ENCODE assay signal across 1 cellular context in the genomic region with DNA sequence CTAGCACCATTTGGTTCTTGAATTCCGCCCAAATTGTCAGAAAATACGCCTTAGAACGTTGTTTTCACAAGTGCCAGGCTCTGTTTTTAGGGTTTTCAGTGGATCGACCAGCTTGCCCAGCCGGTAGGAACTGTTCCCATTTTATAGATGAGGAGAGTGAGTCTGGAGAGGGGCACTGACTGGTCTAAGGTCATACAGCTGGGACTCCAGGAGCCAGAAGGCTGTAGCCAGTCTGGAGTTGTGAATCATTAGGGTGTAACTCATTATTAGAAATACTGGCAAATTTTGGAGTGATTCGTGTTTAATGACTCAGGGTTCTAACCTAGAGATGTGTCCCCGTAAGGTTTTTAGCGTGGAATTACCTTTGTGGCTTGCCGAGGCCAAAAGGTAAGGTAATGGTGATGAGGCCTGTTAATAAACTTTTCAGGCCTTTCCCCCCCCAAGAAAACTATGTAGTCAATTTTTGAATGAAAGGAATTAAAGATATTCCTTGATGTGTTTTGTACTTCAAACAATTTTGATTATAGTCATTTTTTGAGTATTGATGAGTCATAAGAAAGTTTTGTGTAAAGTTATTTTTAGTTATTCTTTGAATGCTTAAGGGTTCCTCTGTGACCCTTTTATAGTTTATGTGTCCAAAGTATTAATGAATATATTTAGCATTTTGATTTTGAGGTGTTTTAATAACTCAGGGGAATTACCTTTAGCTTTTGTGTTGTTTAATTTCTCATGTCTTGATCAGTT.
TF ChIP-seq lines count a peak whose summit lies in the region.

No MANE protein-coding gene starts in this region.

TF ChIP-seq in GM12878, 131 proteins besides CTCF, POLR2A, EP300 and RAD21 (continued from another document and continues in another):
- TF ChIP-seq, protein P1, sequence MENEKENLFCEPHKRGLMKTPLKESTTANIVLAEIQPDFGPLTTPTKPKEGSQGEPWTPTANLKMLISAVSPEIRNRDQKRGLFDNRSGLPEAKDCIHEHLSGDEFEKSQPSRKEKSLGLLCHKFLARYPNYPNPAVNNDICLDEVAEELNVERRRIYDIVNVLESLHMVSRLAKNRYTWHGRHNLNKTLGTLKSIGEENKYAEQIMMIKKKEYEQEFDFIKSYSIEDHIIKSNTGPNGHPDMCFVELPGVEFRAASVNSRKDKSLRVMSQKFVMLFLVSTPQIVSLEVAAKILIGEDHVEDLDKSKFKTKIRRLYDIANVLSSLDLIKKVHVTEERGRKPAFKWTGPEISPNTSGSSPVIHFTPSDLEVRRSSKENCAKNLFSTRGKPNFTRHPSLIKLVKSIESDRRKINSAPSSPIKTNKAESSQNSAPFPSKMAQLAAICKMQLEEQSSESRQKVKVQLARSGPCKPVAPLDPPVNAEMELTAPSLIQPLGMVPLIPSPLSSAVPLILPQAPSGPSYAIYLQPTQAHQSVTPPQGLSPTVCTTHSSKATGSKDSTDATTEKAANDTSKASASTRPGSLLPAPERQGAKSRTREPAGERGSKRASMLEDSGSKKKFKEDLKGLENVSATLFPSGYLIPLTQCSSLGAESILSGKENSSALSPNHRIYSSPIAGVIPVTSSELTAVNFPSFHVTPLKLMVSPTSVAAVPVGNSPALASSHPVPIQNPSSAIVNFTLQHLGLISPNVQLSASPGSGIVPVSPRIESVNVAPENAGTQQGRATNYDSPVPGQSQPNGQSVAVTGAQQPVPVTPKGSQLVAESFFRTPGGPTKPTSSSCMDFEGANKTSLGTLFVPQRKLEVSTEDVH (IDR thresholded peaks at IDR 0.05; ENCODE audit: low read depth, partially characterized antibody): no peak
- TF ChIP-seq POLR2AphosphoS5 (IDR thresholded peaks at IDR 0.05; ENCODE audit: low read length) (peak; percentile 32; the same call in 1 of the 2 replicates), MXI1 (IDR thresholded peaks at IDR 0.05; ENCODE audit: low read depth, low read length) (no peak), ATF7 (IDR thresholded peaks at IDR 0.05; ENCODE audit: low read depth) (no peak), CEBPB (IDR thresholded peaks at IDR 0.05; ENCODE audit: borderline replicate concordance in 1 of 2, low read depth in 2 of 2, low read length in 2 of 2) (no peak), JUNB (IDR thresholded peaks at IDR 0.05) (peak; percentile 75), RCOR1 (conservative IDR thresholded peaks at IDR 0.05; ENCODE audit: low read depth, low read length) (no peak), FOXK2 (IDR thresholded peaks at IDR 0.05) (no peak), SREBF2 (IDR thresholded peaks at IDR 0.05; ENCODE audit: low read length) (no peak), SRF (IDR thresholded peaks at IDR 0.05; ENCODE audit: low read depth in 2 of 2, low read length in 2 of 2) (no peak), ZZZ3 (IDR thresholded peaks at IDR 0.05; ENCODE audit: control insufficient read depth, insufficient read length, low read depth) (no peak), MEF2A (IDR thresholded peaks at IDR 0.05; ENCODE audit: insufficient read depth, low read depth, low read length) (peak; percentile 50; the same call in 1 of the 2 replicates), EED (IDR thresholded peaks at IDR 0.05; ENCODE audit: low read depth) (no peak), TBL1XR1 (IDR thresholded peaks at IDR 0.05; ENCODE audit: low read depth, low read length) (no peak), BRCA1 (IDR thresholded peaks at IDR 0.05; ENCODE audit: low read depth, low read length) (no peak), POU2F2 (IDR thresholded peaks at IDR 0.05; ENCODE audit: borderline replicate concordance, low read depth, low read length) (no peak), SMARCA5 (IDR thresholded peaks at IDR 0.05) (peak; percentile 47; the same call in 1 of the 2 replicates), WRNIP1 (IDR thresholded peaks at IDR 0.05; ENCODE audit: borderline replicate concordance, low read depth, low read length) (no peak), MTA3 (IDR thresholded peaks at IDR 0.05; ENCODE audit: borderline replicate concordance, low read length) (no peak), RUNX3 (IDR thresholded peaks at IDR 0.05; ENCODE audit: low read length) (no peak), CHD4 (IDR thresholded peaks at IDR 0.05) (no peak), STAT1 (conservative IDR thresholded peaks at IDR 0.05) (no peak), HDAC6 (IDR thresholded peaks at IDR 0.05; ENCODE audit: unreplicated experiment) (peak; percentile 19), RB1 (IDR thresholded peaks at IDR 0.05; ENCODE audit: borderline replicate concordance) (0 out of 2 replicates have a peak, but pooled peaks have one; percentile 32), HDGF (IDR thresholded peaks at IDR 0.05) (no peak)
- TF ChIP-seq, protein P2, sequence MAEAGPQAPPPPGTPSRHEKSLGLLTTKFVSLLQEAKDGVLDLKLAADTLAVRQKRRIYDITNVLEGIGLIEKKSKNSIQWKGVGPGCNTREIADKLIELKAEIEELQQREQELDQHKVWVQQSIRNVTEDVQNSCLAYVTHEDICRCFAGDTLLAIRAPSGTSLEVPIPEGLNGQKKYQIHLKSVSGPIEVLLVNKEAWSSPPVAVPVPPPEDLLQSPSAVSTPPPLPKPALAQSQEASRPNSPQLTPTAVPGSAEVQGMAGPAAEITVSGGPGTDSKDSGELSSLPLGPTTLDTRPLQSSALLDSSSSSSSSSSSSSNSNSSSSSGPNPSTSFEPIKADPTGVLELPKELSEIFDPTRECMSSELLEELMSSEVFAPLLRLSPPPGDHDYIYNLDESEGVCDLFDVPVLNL (IDR thresholded peaks at IDR 0.05; ENCODE audit: low read depth, low read length): no peak
- TF ChIP-seq, protein P3, sequence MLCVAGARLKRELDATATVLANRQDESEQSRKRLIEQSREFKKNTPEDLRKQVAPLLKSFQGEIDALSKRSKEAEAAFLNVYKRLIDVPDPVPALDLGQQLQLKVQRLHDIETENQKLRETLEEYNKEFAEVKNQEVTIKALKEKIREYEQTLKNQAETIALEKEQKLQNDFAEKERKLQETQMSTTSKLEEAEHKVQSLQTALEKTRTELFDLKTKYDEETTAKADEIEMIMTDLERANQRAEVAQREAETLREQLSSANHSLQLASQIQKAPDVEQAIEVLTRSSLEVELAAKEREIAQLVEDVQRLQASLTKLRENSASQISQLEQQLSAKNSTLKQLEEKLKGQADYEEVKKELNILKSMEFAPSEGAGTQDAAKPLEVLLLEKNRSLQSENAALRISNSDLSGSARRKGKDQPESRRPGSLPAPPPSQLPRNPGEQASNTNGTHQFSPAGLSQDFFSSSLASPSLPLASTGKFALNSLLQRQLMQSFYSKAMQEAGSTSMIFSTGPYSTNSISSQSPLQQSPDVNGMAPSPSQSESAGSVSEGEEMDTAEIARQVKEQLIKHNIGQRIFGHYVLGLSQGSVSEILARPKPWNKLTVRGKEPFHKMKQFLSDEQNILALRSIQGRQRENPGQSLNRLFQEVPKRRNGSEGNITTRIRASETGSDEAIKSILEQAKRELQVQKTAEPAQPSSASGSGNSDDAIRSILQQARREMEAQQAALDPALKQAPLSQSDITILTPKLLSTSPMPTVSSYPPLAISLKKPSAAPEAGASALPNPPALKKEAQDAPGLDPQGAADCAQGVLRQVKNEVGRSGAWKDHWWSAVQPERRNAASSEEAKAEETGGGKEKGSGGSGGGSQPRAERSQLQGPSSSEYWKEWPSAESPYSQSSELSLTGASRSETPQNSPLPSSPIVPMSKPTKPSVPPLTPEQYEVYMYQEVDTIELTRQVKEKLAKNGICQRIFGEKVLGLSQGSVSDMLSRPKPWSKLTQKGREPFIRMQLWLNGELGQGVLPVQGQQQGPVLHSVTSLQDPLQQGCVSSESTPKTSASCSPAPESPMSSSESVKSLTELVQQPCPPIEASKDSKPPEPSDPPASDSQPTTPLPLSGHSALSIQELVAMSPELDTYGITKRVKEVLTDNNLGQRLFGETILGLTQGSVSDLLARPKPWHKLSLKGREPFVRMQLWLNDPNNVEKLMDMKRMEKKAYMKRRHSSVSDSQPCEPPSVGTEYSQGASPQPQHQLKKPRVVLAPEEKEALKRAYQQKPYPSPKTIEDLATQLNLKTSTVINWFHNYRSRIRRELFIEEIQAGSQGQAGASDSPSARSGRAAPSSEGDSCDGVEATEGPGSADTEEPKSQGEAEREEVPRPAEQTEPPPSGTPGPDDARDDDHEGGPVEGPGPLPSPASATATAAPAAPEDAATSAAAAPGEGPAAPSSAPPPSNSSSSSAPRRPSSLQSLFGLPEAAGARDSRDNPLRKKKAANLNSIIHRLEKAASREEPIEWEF (IDR thresholded peaks at IDR 0.05; ENCODE audit: insufficient replicate concordance, low read depth, low read length): no peak
- TF ChIP-seq, protein P4, sequence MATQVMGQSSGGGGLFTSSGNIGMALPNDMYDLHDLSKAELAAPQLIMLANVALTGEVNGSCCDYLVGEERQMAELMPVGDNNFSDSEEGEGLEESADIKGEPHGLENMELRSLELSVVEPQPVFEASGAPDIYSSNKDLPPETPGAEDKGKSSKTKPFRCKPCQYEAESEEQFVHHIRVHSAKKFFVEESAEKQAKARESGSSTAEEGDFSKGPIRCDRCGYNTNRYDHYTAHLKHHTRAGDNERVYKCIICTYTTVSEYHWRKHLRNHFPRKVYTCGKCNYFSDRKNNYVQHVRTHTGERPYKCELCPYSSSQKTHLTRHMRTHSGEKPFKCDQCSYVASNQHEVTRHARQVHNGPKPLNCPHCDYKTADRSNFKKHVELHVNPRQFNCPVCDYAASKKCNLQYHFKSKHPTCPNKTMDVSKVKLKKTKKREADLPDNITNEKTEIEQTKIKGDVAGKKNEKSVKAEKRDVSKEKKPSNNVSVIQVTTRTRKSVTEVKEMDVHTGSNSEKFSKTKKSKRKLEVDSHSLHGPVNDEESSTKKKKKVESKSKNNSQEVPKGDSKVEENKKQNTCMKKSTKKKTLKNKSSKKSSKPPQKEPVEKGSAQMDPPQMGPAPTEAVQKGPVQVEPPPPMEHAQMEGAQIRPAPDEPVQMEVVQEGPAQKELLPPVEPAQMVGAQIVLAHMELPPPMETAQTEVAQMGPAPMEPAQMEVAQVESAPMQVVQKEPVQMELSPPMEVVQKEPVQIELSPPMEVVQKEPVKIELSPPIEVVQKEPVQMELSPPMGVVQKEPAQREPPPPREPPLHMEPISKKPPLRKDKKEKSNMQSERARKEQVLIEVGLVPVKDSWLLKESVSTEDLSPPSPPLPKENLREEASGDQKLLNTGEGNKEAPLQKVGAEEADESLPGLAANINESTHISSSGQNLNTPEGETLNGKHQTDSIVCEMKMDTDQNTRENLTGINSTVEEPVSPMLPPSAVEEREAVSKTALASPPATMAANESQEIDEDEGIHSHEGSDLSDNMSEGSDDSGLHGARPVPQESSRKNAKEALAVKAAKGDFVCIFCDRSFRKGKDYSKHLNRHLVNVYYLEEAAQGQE (IDR thresholded peaks at IDR 0.05; ENCODE audit: low read depth, low read length): no peak
- TF ChIP-seq, protein P5, sequence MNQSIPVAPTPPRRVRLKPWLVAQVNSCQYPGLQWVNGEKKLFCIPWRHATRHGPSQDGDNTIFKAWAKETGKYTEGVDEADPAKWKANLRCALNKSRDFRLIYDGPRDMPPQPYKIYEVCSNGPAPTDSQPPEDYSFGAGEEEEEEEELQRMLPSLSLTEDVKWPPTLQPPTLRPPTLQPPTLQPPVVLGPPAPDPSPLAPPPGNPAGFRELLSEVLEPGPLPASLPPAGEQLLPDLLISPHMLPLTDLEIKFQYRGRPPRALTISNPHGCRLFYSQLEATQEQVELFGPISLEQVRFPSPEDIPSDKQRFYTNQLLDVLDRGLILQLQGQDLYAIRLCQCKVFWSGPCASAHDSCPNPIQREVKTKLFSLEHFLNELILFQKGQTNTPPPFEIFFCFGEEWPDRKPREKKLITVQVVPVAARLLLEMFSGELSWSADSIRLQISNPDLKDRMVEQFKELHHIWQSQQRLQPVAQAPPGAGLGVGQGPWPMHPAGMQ (IDR thresholded peaks at IDR 0.05; ENCODE audit: borderline replicate concordance): no peak
- TF ChIP-seq, protein P6, sequence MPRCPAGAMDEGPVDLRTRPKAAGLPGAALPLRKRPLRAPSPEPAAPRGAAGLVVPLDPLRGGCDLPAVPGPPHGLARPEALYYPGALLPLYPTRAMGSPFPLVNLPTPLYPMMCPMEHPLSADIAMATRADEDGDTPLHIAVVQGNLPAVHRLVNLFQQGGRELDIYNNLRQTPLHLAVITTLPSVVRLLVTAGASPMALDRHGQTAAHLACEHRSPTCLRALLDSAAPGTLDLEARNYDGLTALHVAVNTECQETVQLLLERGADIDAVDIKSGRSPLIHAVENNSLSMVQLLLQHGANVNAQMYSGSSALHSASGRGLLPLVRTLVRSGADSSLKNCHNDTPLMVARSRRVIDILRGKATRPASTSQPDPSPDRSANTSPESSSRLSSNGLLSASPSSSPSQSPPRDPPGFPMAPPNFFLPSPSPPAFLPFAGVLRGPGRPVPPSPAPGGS (IDR thresholded peaks at IDR 0.05; ENCODE audit: borderline replicate concordance, insufficient read depth, low read depth, low read length, poor library complexity, severe bottlenecking): peak; percentile 25
- TF ChIP-seq, protein P7, sequence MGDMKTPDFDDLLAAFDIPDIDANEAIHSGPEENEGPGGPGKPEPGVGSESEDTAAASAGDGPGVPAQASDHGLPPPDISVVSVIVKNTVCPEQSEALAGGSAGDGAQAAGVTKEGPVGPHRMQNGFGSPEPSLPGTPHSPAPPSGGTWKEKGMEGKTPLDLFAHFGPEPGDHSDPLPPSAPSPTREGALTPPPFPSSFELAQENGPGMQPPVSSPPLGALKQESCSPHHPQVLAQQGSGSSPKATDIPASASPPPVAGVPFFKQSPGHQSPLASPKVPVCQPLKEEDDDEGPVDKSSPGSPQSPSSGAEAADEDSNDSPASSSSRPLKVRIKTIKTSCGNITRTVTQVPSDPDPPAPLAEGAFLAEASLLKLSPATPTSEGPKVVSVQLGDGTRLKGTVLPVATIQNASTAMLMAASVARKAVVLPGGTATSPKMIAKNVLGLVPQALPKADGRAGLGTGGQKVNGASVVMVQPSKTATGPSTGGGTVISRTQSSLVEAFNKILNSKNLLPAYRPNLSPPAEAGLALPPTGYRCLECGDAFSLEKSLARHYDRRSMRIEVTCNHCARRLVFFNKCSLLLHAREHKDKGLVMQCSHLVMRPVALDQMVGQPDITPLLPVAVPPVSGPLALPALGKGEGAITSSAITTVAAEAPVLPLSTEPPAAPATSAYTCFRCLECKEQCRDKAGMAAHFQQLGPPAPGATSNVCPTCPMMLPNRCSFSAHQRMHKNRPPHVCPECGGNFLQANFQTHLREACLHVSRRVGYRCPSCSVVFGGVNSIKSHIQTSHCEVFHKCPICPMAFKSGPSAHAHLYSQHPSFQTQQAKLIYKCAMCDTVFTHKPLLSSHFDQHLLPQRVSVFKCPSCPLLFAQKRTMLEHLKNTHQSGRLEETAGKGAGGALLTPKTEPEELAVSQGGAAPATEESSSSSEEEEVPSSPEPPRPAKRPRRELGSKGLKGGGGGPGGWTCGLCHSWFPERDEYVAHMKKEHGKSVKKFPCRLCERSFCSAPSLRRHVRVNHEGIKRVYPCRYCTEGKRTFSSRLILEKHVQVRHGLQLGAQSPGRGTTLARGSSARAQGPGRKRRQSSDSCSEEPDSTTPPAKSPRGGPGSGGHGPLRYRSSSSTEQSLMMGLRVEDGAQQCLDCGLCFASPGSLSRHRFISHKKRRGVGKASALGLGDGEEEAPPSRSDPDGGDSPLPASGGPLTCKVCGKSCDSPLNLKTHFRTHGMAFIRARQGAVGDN (IDR thresholded peaks at IDR 0.05): no peak
